ENCODE assay signal across 8 cellular contexts in the genomic region with DNA sequence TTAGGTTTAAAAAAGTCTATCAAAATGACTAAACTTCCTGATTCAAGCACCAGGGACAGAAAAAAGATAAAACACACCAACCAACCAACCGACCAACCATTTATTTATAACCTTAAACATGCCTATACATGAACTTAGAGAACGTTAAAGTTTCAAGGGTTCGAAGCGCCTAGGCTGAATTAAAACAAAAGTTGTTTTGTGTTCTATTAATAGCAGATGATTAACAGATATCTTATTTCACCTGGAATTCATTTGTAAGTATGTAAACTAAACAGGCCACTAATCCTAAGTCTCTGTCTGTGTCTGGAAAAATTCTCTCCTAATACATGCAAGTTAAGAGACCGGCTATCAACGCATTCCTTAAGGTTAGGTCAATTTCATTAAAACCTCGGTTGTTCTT. TPM values are rescaled to one million over a fixed set of nuclear protein-coding genes. Genes with fewer than 3 reads are reported as not detected.
DNase-seq lines count a peak whose midpoint lies in the region; ATAC-seq and TF ChIP-seq lines count a peak whose summit lies in the region.

No MANE protein-coding gene starts in this region.

- H3K27me3 Mint-ChIP-seq in CD8-positive, alpha-beta T cell (ENCODE audit: low read depth): peaks cover 20% of the 10 kb centered on the region
- no peaks in the 10 kb centered on the region for H3K27me3 Mint-ChIP-seq in chondrocyte (ENCODE audit: low read depth)
- H3K27me3 Mint-ChIP-seq in naive B cell: peaks cover 14 to 33% (median 20%) of the 10 kb centered on the region in 3 donors

- CTCF ChIA-PET in CD8-positive, alpha-beta T cell (lab: Charles Lee): no interaction called here

- ATAC-seq in CD8-positive, alpha-beta T cell: no peak
- ATAC-seq in naive B cell (ENCODE audit: low read depth in 2 of 2) (no peak), aorta (ENCODE audit: low FRiP score) (no peak)

- H3K4me1 ChIP-seq in CD8-positive, alpha-beta T cell (ENCODE audit: insufficient read depth, low read length): peaks cover 8% of the 10 kb centered on the region
- no peaks in the 10 kb centered on the region for H3K4me1 ChIP-seq in aorta (ENCODE audit: control insufficient read depth in 1 of 2, insufficient read depth in 2 of 2, low read length in 2 of 2)

- WGBS in aorta, 2 donors: 12 to 21% methylated on average over 7 of the region's 7 CpGs

- H3K36me3 ChIP-seq in CD8-positive, alpha-beta T cell (ENCODE audit: insufficient read depth, low read length): no peaks in the 10 kb centered on the region
- no peaks in the 10 kb centered on the region for H3K36me3 ChIP-seq in aorta (ENCODE audit: control insufficient read depth in 1 of 2, insufficient read depth in 2 of 2, low read length in 1 of 2)

- no peaks in the 10 kb centered on the region for H3K9me3 Mint-ChIP-seq in CD8-positive, alpha-beta T cell
- H3K9me3 Mint-ChIP-seq in chondrocyte (ENCODE audit: low read depth): peaks cover 1% of the 10 kb centered on the region
- no peaks in the 10 kb centered on the region for H3K9me3 Mint-ChIP-seq in naive B cell

- no peak overlapping the region for H3K27ac Mint-ChIP-seq in CD8-positive, alpha-beta T cell
- peak overlapping the region; percentile 78 for H3K27ac Mint-ChIP-seq in chondrocyte (ENCODE audit: unreplicated experiment)
- H3K27ac Mint-ChIP-seq in naive B cell: peak overlapping the region in 3 of 6 donors; percentile 45 to 75 (median 60)

- no peaks in the 10 kb centered on the region for H3K9me3 ChIP-seq in CD8-positive, alpha-beta T cell (ENCODE audit: low read length)
- H3K9me3 ChIP-seq in aorta (ENCODE audit: control insufficient read depth, low read length): no peaks in the 10 kb centered on the region

- POLR2A ChIA-PET in CD8-positive, alpha-beta T cell (lab: Charles Lee): no interaction called here

- no peaks in the 10 kb centered on the region for H3K27me3 ChIP-seq in CD8-positive, alpha-beta T cell (ENCODE audit: insufficient read depth, low read length)
- H3K27me3 ChIP-seq in aorta (ENCODE audit: control insufficient read depth in 1 of 2, insufficient read depth in 2 of 2, low read length in 1 of 2): no peaks in the 10 kb centered on the region

- no peak overlapping the region for H3K27ac ChIP-seq in CD8-positive, alpha-beta T cell (ENCODE audit: low read depth, low read length)
- no peak overlapping the region for H3K27ac ChIP-seq in aorta (ENCODE audit: low read depth in 1 of 2, low read length in 2 of 2)

- H3K4me3 ChIP-seq in CD8-positive, alpha-beta T cell (ENCODE audit: low read depth, low read length): no peak overlapping the region
- H3K4me3 ChIP-seq in LNCaP clone FGC (ENCODE audit: low read depth, low read length): peak overlapping the region; percentile 74
- H3K4me3 ChIP-seq in aorta (ENCODE audit: low read length in 2 of 2): no peak overlapping the region

- peak overlapping the region; percentile 47 for H3K4me3 Mint-ChIP-seq in CD8-positive, alpha-beta T cell
- H3K4me3 Mint-ChIP-seq in chondrocyte (ENCODE audit: unreplicated experiment): peak overlapping the region; percentile 65
- peak overlapping the region in 7 of 8 donors; percentile 52 to 73 (median 63) for H3K4me3 Mint-ChIP-seq in naive B cell

- TF ChIP-seq CTCF in CD8-positive, alpha-beta T cell (IDR thresholded peaks at IDR 0.05): no peak
- TF ChIP-seq CTCF in LNCaP clone FGC (IDR thresholded peaks at IDR 0.05; ENCODE audit: control insufficient read depth, extremely low read depth, insufficient read depth): no peak
- TF ChIP-seq CTCF in chondrocyte (IDR thresholded peaks at IDR 0.05): no peak

- DNase-seq in CD8-positive, alpha-beta T cell: no peak
- DNase-seq in LNCaP clone FGC (ENCODE audit: low read depth) (no peak), chondrocyte (ENCODE audit: low spot score) (no peak), naive B cell (no peak), aorta (no peak), dermis blood vessel endothelial cell (no peak), NCI-H146 (lab: John Stamatoyannopoulos, UW) (no peak), cerebellum (ENCODE audit: low spot score) (no peak)

- no peaks in the 10 kb centered on the region for H3K36me3 Mint-ChIP-seq in CD8-positive, alpha-beta T cell
- H3K36me3 Mint-ChIP-seq in chondrocyte (ENCODE audit: low read depth): no peaks in the 10 kb centered on the region
- H3K36me3 Mint-ChIP-seq in naive B cell: no peaks in the 10 kb centered on the region

- peaks cover 9% of the 10 kb centered on the region for H3K4me1 Mint-ChIP-seq in CD8-positive, alpha-beta T cell (ENCODE audit: low read depth)
- peaks cover 21% of the 10 kb centered on the region for H3K4me1 Mint-ChIP-seq in chondrocyte (ENCODE audit: low read depth)
- H3K4me1 Mint-ChIP-seq in naive B cell: peaks cover 7 to 22% (median 20%) of the 10 kb centered on the region in 3 donors

- intact Hi-C loops in CD8-positive, alpha-beta T cell (cut with DNase I, micrococcal nuclease): loop anchor here in 1 of 2 experiments (2.0 kb wide), 1 partner anchor 117 kb away; no protein-coding TSS in a partner anchor
- intact Hi-C loops in aorta (cut with DNase I): no loop called here

RNA-seq across cellular contexts. Expression of gene BAIAP2L1, which starts 1.4 kb away (rescaled TPM):
- under 1 TPM in 1 of 2 experiments, not detected in 1; 0.43 TPM for total RNA-seq in CD8-positive, alpha-beta T cell
- total RNA-seq in chondrocyte (8.7 to 12.4 TPM (median 11.9 TPM) in 3 replicates), aorta (1 to 10 TPM; 1.8 to 3.6 TPM), dermis blood vessel endothelial cell (0.84 and 1.4 TPM in 2 replicates), cerebellum (1.3 TPM)
- polyA plus RNA-seq in naive B cell (ENCODE audit: low read depth in 6 of 6) (1 to 10 TPM in 4 of 6 donors, under 1 TPM in 2; 0.29 to 2.1 (median 1.6) TPM), aorta (1 to 10 TPM in 1 of 2 donors, under 1 TPM in 1; 0.23 to 5.4 TPM)
